ENCODE assay signal across 1 cellular context in genomic region chr20:61803416-61803902, GRCh38.
TF ChIP-seq lines count a peak whose summit lies in the region.

No MANE protein-coding gene starts in this region.

TF ChIP-seq in IMR-90, 13 proteins besides CTCF, POLR2A, EP300 and RAD21 (continued from another document):
- TF ChIP-seq USF2 (IDR thresholded peaks at IDR 0.05; ENCODE audit: low read depth, low read length) (no peak), FOS (IDR thresholded peaks at IDR 0.05; ENCODE audit: low read depth, low read length) (no peak), SMC3 (IDR thresholded peaks at IDR 0.05; ENCODE audit: low read depth, low read length) (no peak), MXI1 (IDR thresholded peaks at IDR 0.05; ENCODE audit: borderline replicate concordance, low read depth, low read length) (no peak), MAZ (IDR thresholded peaks at IDR 0.05; ENCODE audit: borderline replicate concordance, low read depth, low read length) (no peak), RFX5 (IDR thresholded peaks at IDR 0.05; ENCODE audit: low read depth, low read length) (no peak)
